ENCODE assay signal across 21 cellular contexts in genomic region chr1:245131026-245131393, GRCh38. TPM values are rescaled to one million over a fixed set of nuclear protein-coding genes. Genes with fewer than 3 reads are reported as not detected.
"Had no signal": no experiment of that assay in that cellular context is flagged by ENCODE, and none has a peak within 500 bp of the region (broad histone marks: within the 10 kb centered on the region; RNA-seq: fewer than 3 reads in every experiment).

No MANE protein-coding gene starts in this region.

- H3K9me3 ChIP-seq: ascending aorta, breast epithelium, gastrocnemius medialis, prostate gland, transverse colon had no signal

- ATAC-seq: activated T-helper 17 cell treated with anti-CD3 and anti-CD28 coated beads, Interleukin-2, amount 50 U/mL, for 72 hours; gastrocnemius medialis; right cardiac atrium had no signal

- H3K4me3 ChIP-seq: ascending aorta, breast epithelium, gastrocnemius medialis, prostate gland, transverse colon had no signal

- H3K36me3 ChIP-seq: ascending aorta, breast epithelium, gastrocnemius medialis, prostate gland, transverse colon had no signal

- H3K27me3 ChIP-seq: ascending aorta, breast epithelium had no signal

- DNase-seq: activated CD4-positive, alpha-beta T cell treated with anti-CD3 and anti-CD28 coated beads for 1 hour; activated CD4-positive, alpha-beta T cell treated with anti-CD3 and anti-CD28 coated beads, Interleukin-2, amount 50 U/mL, for 4 hours; activated naive CD4-positive, alpha-beta T cell treated with anti-CD3 and anti-CD28 coated beads, Interleukin-2, amount 10 ng/mL, durations not matched to agents 7 days and 5 days; activated T-cell treated with anti-CD3 and anti-CD28 coated beads for 4 hours; dermis blood vessel endothelial cell; gastrocnemius medialis; kidney; mesenchymal stem cell; right cardiac atrium; small intestine; stimulated activated CD4-positive, alpha-beta T cell treated with anti-CD3 and anti-CD28 coated beads, Interleukin-4, amount 100 ng/mL, for 4 hours; stimulated activated CD8-positive, alpha-beta memory T cell treated with anti-CD3 and anti-CD28 coated beads, Interleukin-4, amount 100 ng/mL, for 48 hours; stimulated activated naive CD4-positive, alpha-beta T cell treated with Interleukin-2 at 50 U/mL for 16 hours; substantia nigra; T-helper 1 cell; T1000; transverse colon had no signal

- H3K27ac ChIP-seq: ascending aorta, breast epithelium, gastrocnemius medialis, prostate gland, transverse colon had no signal

- H3K4me1 ChIP-seq: ascending aorta, breast epithelium, gastrocnemius medialis, prostate gland, transverse colon had no signal

RNA-seq across cellular contexts. Expression of gene KIF26B, which starts 23.8 kb away (rescaled TPM):
- total RNA-seq: activated T-helper 17 cell treated with anti-CD3 and anti-CD28 coated beads, Interleukin-2, amount 50 U/mL, for 72 hours; ascending aorta had no signal
